In genomic region chr11:44789466-44789865, GRCh38 we compare ENCODE assay signal across 23 cellular contexts.
DNase-seq lines count a peak whose midpoint lies in the region; ATAC-seq and TF ChIP-seq lines count a peak whose summit lies in the region.
"Had no signal": no experiment of that assay in that cellular context is flagged by ENCODE, and none has a peak within 500 bp of the region (broad histone marks: within the 10 kb centered on the region; RNA-seq: fewer than 3 reads in every experiment).

No MANE protein-coding gene starts in this region.

- no peak for ATAC-seq in WTC11
- ATAC-seq: GM23338 had no signal

- no peak overlapping the region for H3K4me3 ChIP-seq in endodermal cell (ENCODE audit: low read length)
- no peak overlapping the region for H3K4me3 ChIP-seq in osteoblast (ENCODE audit: insufficient read depth, low read length)
- H3K4me3 ChIP-seq: GM23338, SJCRH30 had no signal

- H3K9me3 ChIP-seq in endodermal cell (ENCODE audit: control insufficient read depth, low read length) (no peaks in the 10 kb centered on the region), osteoblast (ENCODE audit: low read depth, low read length) (no peaks in the 10 kb centered on the region)
- H3K9me3 ChIP-seq: BE2C, SJCRH30 had no signal

- no peaks in the 10 kb centered on the region for H3K36me3 ChIP-seq in endodermal cell (ENCODE audit: control insufficient read depth, insufficient read depth, low read length)
- no peaks in the 10 kb centered on the region for H3K36me3 ChIP-seq in osteoblast (ENCODE audit: insufficient read depth, low read length)
- H3K36me3 ChIP-seq: BE2C, SJCRH30 had no signal

- H3K4me1 Mint-ChIP-seq in WTC11, result peaks cover 59% of the 10 kb centered on the region
- peaks cover 23% of the 10 kb centered on the region for H3K4me1 Mint-ChIP-seq in endodermal cell
- H3K4me1 Mint-ChIP-seq: IgD-negative memory B cell had no signal

- H3K4me2 ChIP-seq in osteoblast (ENCODE audit: insufficient read depth, low read length), result peak overlapping the region; percentile 14
- H3K4me2 ChIP-seq: GM23338 had no signal

- H3K4me3 Mint-ChIP-seq in WTC11, result no peak overlapping the region
- no peak overlapping the region for H3K4me3 Mint-ChIP-seq in endodermal cell
- H3K4me3 Mint-ChIP-seq: CD4-positive, alpha-beta memory T cell; GM23338; IgD-negative memory B cell had no signal

- peak; percentile 37 for DNase-seq in AG20443 (ENCODE audit: low spot score)
- no peak for DNase-seq in WTC11 (ENCODE audit: low spot score)
- no peak for DNase-seq in endodermal cell
- DNase-seq in osteoblast (ENCODE audit: insufficient read length, low spot score, missing footprints), result peak; percentile 82
- no peak for DNase-seq in cortex of kidney (lab: John Stamatoyannopoulos, UW)
- DNase-seq in islet precursor cell, result no peak
- DNase-seq in NOMO-1 treated with DMSO at 0.1 percent for 48 hours (lab: John Stamatoyannopoulos, UW; ENCODE audit: unreplicated experiment), result no peak
- DNase-seq: BE2C; CD4-positive, alpha-beta memory T cell; HCEC 1CT; Karpas-422; MV-4-11; NCI-H1105 treated with DMSO at 0.1 percent for 48 hours; NCI-H1694; NCI-H2081; NCI-H2171; NCI-H345; NCI-H524 treated with DMSO at 0.1 percent for 48 hours; NCI-H82; OCI-M1 had no signal

- H3K9me3 Mint-ChIP-seq in WTC11 (no peaks in the 10 kb centered on the region), endodermal cell (no peaks in the 10 kb centered on the region)
- H3K9me3 Mint-ChIP-seq: CD4-positive, alpha-beta memory T cell; GM23338 had no signal

- WGBS in endodermal cell (ENCODE audit: insufficient coverage in 1 of 2, insufficient read length in 1 of 2), 2 experiments, result 89 to 100% methylated on average over 3 of the region's 3 CpGs

- TF ChIP-seq CTCF in WTC11 (IDR thresholded peaks at IDR 0.05) (no peak), endodermal cell (conservative IDR thresholded peaks at IDR 0.05) (no peak), osteoblast (IDR thresholded peaks at IDR 0.05; ENCODE audit: extremely low read depth, low read depth, low read length) (no peak)

- peaks cover 4% of the 10 kb centered on the region for H3K4me1 ChIP-seq in endodermal cell (ENCODE audit: control insufficient read depth, insufficient read depth, low read length)
- H3K4me1 ChIP-seq in osteoblast (ENCODE audit: insufficient read depth, low read length), result peaks cover 9% of the 10 kb centered on the region

- H3K27me3 ChIP-seq in endodermal cell (ENCODE audit: control insufficient read depth, insufficient read depth, low read length, poor library complexity, severe bottlenecking) (no peaks in the 10 kb centered on the region), osteoblast (ENCODE audit: insufficient read depth, low read length) (peaks cover 16% of the 10 kb centered on the region)
- H3K27me3 ChIP-seq: BE2C, SJCRH30 had no signal

- no peaks in the 10 kb centered on the region for H4K20me1 ChIP-seq in osteoblast (ENCODE audit: insufficient read depth, low read length)

- no peak overlapping the region for H2AFZ ChIP-seq in osteoblast (ENCODE audit: low read length)

- no peaks in the 10 kb centered on the region for H3K27me3 Mint-ChIP-seq in WTC11 (ENCODE audit: low read depth)
- peaks cover 2% of the 10 kb centered on the region for H3K27me3 Mint-ChIP-seq in endodermal cell (ENCODE audit: insufficient read depth)
- H3K27me3 Mint-ChIP-seq: CD4-positive, alpha-beta memory T cell; IgD-negative memory B cell had no signal

- H3K27ac Mint-ChIP-seq in WTC11 (peak overlapping the region; percentile 25), endodermal cell (no peak overlapping the region)
- H3K27ac Mint-ChIP-seq: GM23338, IgD-negative memory B cell had no signal

- no peak overlapping the region for H3K9ac ChIP-seq in endodermal cell (ENCODE audit: extremely low read depth, low read length, poor library complexity, severe bottlenecking)

- POLR2A ChIA-PET in WTC11 (lab: Charles Lee), result interaction anchor here (1.0 kb wide), 1 partner anchor 34 kb away, joined by 3 read pairs; no protein-coding TSS in a partner anchor

- H3K36me3 Mint-ChIP-seq in WTC11, result no peaks in the 10 kb centered on the region
- H3K36me3 Mint-ChIP-seq in endodermal cell (ENCODE audit: low read depth), result no peaks in the 10 kb centered on the region
- H3K36me3 Mint-ChIP-seq: IgD-negative memory B cell had no signal

- H3K27ac ChIP-seq in endodermal cell (ENCODE audit: low read depth, low read length) (peak overlapping the region; percentile 27), osteoblast (ENCODE audit: low read depth, low read length) (no peak overlapping the region)
- H3K27ac ChIP-seq: SJCRH30 had no signal

- no peaks in the 10 kb centered on the region for H3K79me2 ChIP-seq in osteoblast (ENCODE audit: insufficient read depth, low read length)

- CTCF ChIA-PET in WTC11 (lab: Charles Lee), result interaction anchor here (0.9 to 2.8 kb wide), 9 partner anchors 14 to 316 kb away, joined by 3 to 10 read pairs (median 5); no protein-coding TSS in a partner anchor

TF ChIP-seq in WTC11, 78 proteins besides CTCF, POLR2A, EP300 and RAD21:
- TF ChIP-seq MLX (CRISPR knock-in tag; IDR thresholded peaks at IDR 0.05), result no peak
- no peak for TF ChIP-seq RORB (CRISPR knock-in tag; IDR thresholded peaks at IDR 0.05)
- TF ChIP-seq ATF6 (CRISPR knock-in tag; IDR thresholded peaks at IDR 0.05), result no peak
- TF ChIP-seq PRRX2 (CRISPR knock-in tag; IDR thresholded peaks at IDR 0.05), result no peak
- TF ChIP-seq CBFB (CRISPR knock-in tag; IDR thresholded peaks at IDR 0.05; ENCODE audit: low read depth), result no peak
- no peak for TF ChIP-seq NFYB (CRISPR knock-in tag; conservative IDR thresholded peaks at IDR 0.05; ENCODE audit: low read depth)
- no peak for TF ChIP-seq JUN (CRISPR knock-in tag; IDR thresholded peaks at IDR 0.05)
- TF ChIP-seq EMX1 (CRISPR knock-in tag; IDR thresholded peaks at IDR 0.05), result no peak
- no peak for TF ChIP-seq ZNF219 (CRISPR knock-in tag; IDR thresholded peaks at IDR 0.05; ENCODE audit: borderline replicate concordance)
- TF ChIP-seq NR1H2 (CRISPR knock-in tag; IDR thresholded peaks at IDR 0.05), result no peak
- TF ChIP-seq PREB (CRISPR knock-in tag; IDR thresholded peaks at IDR 0.05; ENCODE audit: borderline replicate concordance), result no peak
- no peak for TF ChIP-seq ZNF396 (CRISPR knock-in tag; IDR thresholded peaks at IDR 0.05; ENCODE audit: borderline replicate concordance)
- no peak for TF ChIP-seq JAZF1 (CRISPR knock-in tag; IDR thresholded peaks at IDR 0.05)

Comparison
In these comparisons a context has a peak if more than half of its experiments do, and no peak if none do; other contexts are left out.
1. DNase-seq: peak in AG20443 (single experiment) and osteoblast (single experiment); none in WTC11 (single experiment), endodermal cell (single experiment), cortex of kidney (single experiment), islet precursor cell (single experiment) and NOMO-1 treated with DMSO at 0.1 percent for 48 hours (single experiment).